Comparison of ENCODE assay signal across 1 cellular context in the genomic region with DNA sequence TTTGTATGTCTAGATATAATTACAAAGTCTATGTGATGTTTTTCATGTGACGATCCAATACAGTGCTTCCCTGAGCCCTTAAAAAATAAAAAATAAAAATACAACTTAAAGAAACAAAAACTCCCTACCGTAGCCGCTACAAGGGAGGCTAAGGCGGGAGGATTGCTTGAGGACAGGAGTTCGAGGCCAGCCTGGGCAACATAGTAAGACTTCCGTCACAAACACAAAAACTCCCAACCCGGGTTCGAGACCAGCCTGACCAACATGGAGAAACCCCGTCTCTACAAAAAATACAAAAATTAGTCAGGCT.
TF ChIP-seq lines count a peak whose summit lies in the region.

No MANE protein-coding gene starts in this region.

TF ChIP-seq in GM23338, 12 proteins besides CTCF, POLR2A, EP300 and RAD21 (continued from another document):
- TF ChIP-seq ZNF462 (CRISPR knock-in tag; IDR thresholded peaks at IDR 0.05) (no peak), STAT1 (IDR thresholded peaks at IDR 0.05; ENCODE audit: unreplicated experiment) (no peak)
TF ChIP-seq in GM23338: peak in this region for 0.
